8 cellular contexts compared by ENCODE assay signal in genomic region chr2:231674587-231675334, GRCh38. TPM values are rescaled to one million over a fixed set of nuclear protein-coding genes. Genes with fewer than 3 reads are reported as not detected.
DNase-seq lines count a peak whose midpoint lies in the region; ATAC-seq, FAIRE-seq and TF ChIP-seq lines count a peak whose summit lies in the region.

No MANE protein-coding gene starts in this region.

- no peaks in the 10 kb centered on the region for H3K36me3 ChIP-seq in tibial artery

- peak; percentile 88 for FAIRE-seq in GM18507 (lab: Jason Lieb, UNC)

- TF ChIP-seq CTCF in AG09309 (IDR thresholded peaks at IDR 0.05; ENCODE audit: control insufficient read depth, insufficient read depth, low read depth, low read length, missing control alignments) (peak; percentile 92), foreskin fibroblast (IDR thresholded peaks at IDR 0.05; ENCODE audit: low read depth, low read length) (peak; percentile 95), tibial artery (IDR thresholded peaks at IDR 0.05) (peak; percentile 87 to 89)

- ATAC-seq in HG03460 (IDR thresholded peaks at IDR 0.05; ENCODE audit: unreplicated experiment): peak; percentile 25

- peaks cover 0 to 49% (median 36%) of the 10 kb centered on the region in 4 donors for H3K4me1 ChIP-seq in tibial artery

- H3K4me3 ChIP-seq in AG09309 (ENCODE audit: control insufficient read depth, low read depth, low read length): no peak overlapping the region
- H3K4me3 ChIP-seq in foreskin fibroblast (ENCODE audit: low read depth in 1 of 2, low read length in 2 of 2): no peak overlapping the region
- H3K4me3 ChIP-seq in tibial artery: no peak overlapping the region

- no peaks in the 10 kb centered on the region for H3K9me3 Mint-ChIP-seq in activated T-helper 1 cell treated with anti-CD3 and anti-CD28 coated beads, Interleukin-12 subunit alpha, Interleukin-12 subunit beta, Interleukin-2, Interleukin-4 antibody, amounts not matched to agents 30 ng/mL and 10 ng/mL and 1 ng/mL, durations not matched to agents 14 hours and 24 hours and 36 hours

- no peaks in the 10 kb centered on the region for H3K9me3 ChIP-seq in tibial artery

- H3K36me3 Mint-ChIP-seq in activated T-helper 1 cell treated with anti-CD3 and anti-CD28 coated beads, Interleukin-12 subunit alpha, Interleukin-12 subunit beta, Interleukin-2, Interleukin-4 antibody, amounts not matched to agents 30 ng/mL and 10 ng/mL and 1 ng/mL, durations not matched to agents 14 hours and 24 hours and 36 hours (ENCODE audit: low read depth): no peaks in the 10 kb centered on the region

- H3K4me3 Mint-ChIP-seq in activated T-helper 1 cell treated with anti-CD3 and anti-CD28 coated beads, Interleukin-12 subunit alpha, Interleukin-12 subunit beta, Interleukin-2, Interleukin-4 antibody, amounts not matched to agents 30 ng/mL and 10 ng/mL and 1 ng/mL, durations not matched to agents 14 hours and 24 hours and 36 hours: peak overlapping the region; percentile 15

- H3K27ac Mint-ChIP-seq in activated T-helper 1 cell treated with anti-CD3 and anti-CD28 coated beads, Interleukin-12 subunit alpha, Interleukin-12 subunit beta, Interleukin-2, Interleukin-4 antibody, amounts not matched to agents 30 ng/mL and 10 ng/mL and 1 ng/mL, durations not matched to agents 14 hours and 24 hours and 36 hours: peak overlapping the region; percentile 26

- H3K27me3 Mint-ChIP-seq in activated T-helper 1 cell treated with anti-CD3 and anti-CD28 coated beads, Interleukin-12 subunit alpha, Interleukin-12 subunit beta, Interleukin-2, Interleukin-4 antibody, amounts not matched to agents 30 ng/mL and 10 ng/mL and 1 ng/mL, durations not matched to agents 14 hours and 24 hours and 36 hours (ENCODE audit: insufficient read depth): no peaks in the 10 kb centered on the region

- H3K27ac ChIP-seq in tibial artery: peak overlapping the region; percentile 74 to 95

- H3K27me3 ChIP-seq in tibial artery: no peaks in the 10 kb centered on the region

- DNase-seq in AG09309 (ENCODE audit: low read depth) (no peak), GM18507 (ENCODE audit: extremely low spot score, insufficient read length, low read depth) (no peak), OCI-M2 (lab: John Stamatoyannopoulos, UW; ENCODE audit: unreplicated experiment) (peak; percentile 80), foreskin fibroblast (peak; percentile 50 to 78), nucleus accumbens (lab: John Stamatoyannopoulos, UW) (peak in 45 of 56 donors; percentile 16 to 81 (median 54)), tibial artery (peak; percentile 57 to 86)
- DNase-seq in activated T-helper 1 cell treated with anti-CD3 and anti-CD28 coated beads, Interleukin-12 subunit alpha, Interleukin-12 subunit beta, Interleukin-2, Interleukin-4 antibody, amounts not matched to agents 30 ng/mL and 10 ng/mL and 1 ng/mL, durations not matched to agents 14 hours and 24 hours and 36 hours (ENCODE audit: low spot score): peak; percentile 55

- H3K4me1 Mint-ChIP-seq in activated T-helper 1 cell treated with anti-CD3 and anti-CD28 coated beads, Interleukin-12 subunit alpha, Interleukin-12 subunit beta, Interleukin-2, Interleukin-4 antibody, amounts not matched to agents 30 ng/mL and 10 ng/mL and 1 ng/mL, durations not matched to agents 14 hours and 24 hours and 36 hours (ENCODE audit: low read depth): peaks cover 22% of the 10 kb centered on the region

- intact Hi-C loops in activated T-helper 1 cell treated with anti-CD3 and anti-CD28 coated beads, Interleukin-12 subunit alpha, Interleukin-12 subunit beta, Interleukin-2, Interleukin-4 antibody, amounts not matched to agents 30 ng/mL and 10 ng/mL and 1 ng/mL, durations not matched to agents 14 hours and 24 hours and 36 hours (cut with micrococcal nuclease): loop anchor here (1.0 kb wide), 2 partner anchors 12 to 26 kb away; no protein-coding TSS in a partner anchor
- intact Hi-C loops in tibial artery (cut with DNase I; ENCODE audit: low total_unique reads): no loop called here

RNA-seq across cellular contexts. Expression of gene PTMA, which starts 33.6 kb away (rescaled TPM):
- total RNA-seq in activated T-helper 1 cell treated with anti-CD3 and anti-CD28 coated beads, Interleukin-12 subunit alpha, Interleukin-12 subunit beta, Interleukin-2, Interleukin-4 antibody, amounts not matched to agents 30 ng/mL and 10 ng/mL and 1 ng/mL, durations not matched to agents 14 hours and 24 hours and 36 hours: 2,193 and 2,194 TPM in 2 replicates

Comparison
In these comparisons a context has a peak if more than half of its experiments do, and no peak if none do; other contexts are left out.
1. DNase-seq: peak in OCI-M2 (single experiment), activated T-helper 1 cell treated with anti-CD3 and anti-CD28 coated beads, Interleukin-12 subunit alpha, Interleukin-12 subunit beta, Interleukin-2, Interleukin-4 antibody, amounts not matched to agents 30 ng/mL and 10 ng/mL and 1 ng/mL, durations not matched to agents 14 hours and 24 hours and 36 hours (single experiment), foreskin fibroblast (2 of 2), nucleus accumbens (45 of 56) and tibial artery (2 of 2); none in AG09309 (single experiment) and GM18507 (single experiment).
2. Peak in every context shown above with its lines, with median percentiles within 50 percentile points of each other: CTCF ChIP-seq.